ENCODE assay signal across 12 cellular contexts in genomic region chr3:10417849-10418248, GRCh38.
DNase-seq lines count a peak whose midpoint lies in the region; ATAC-seq lines count a peak whose summit lies in the region.
"Had no signal": no experiment of that assay in that cellular context is flagged by ENCODE, and none has a peak within 500 bp of the region (broad histone marks: within the 10 kb centered on the region; RNA-seq: fewer than 3 reads in every experiment).

No MANE protein-coding gene starts in this region.

- peaks cover 6% of the 10 kb centered on the region for H3K4me1 Mint-ChIP-seq in activated naive CD8-positive, alpha-beta T cell treated with anti-CD3 and anti-CD28 coated beads, Interleukin-2, amount 10 ng/mL, durations not matched to agents 7 days and 5 days
- peaks cover 5% of the 10 kb centered on the region for H3K4me1 Mint-ChIP-seq in activated naive CD8-positive, alpha-beta T cell treated with anti-CD3 and anti-CD28 coated beads for 36 hours
- H3K4me1 Mint-ChIP-seq in effector memory CD8-positive, alpha-beta T cell (ENCODE audit: low read depth in 2 of 2), result peaks cover 0 to 6% of the 10 kb centered on the region in 2 donors
- H3K4me1 Mint-ChIP-seq in stimulated activated effector memory CD8-positive, alpha-beta T cell treated with anti-CD3 and anti-CD28 coated beads, Interleukin-12 subunit alpha, Interleukin-12 subunit beta, amount 100 ng/mL, for 72 hours, result peaks cover 6% of the 10 kb centered on the region

- H3K27me3 Mint-ChIP-seq in activated naive CD8-positive, alpha-beta T cell treated with anti-CD3 and anti-CD28 coated beads, Interleukin-2, amount 10 ng/mL, durations not matched to agents 7 days and 5 days, result peaks cover 6% of the 10 kb centered on the region
- peaks cover 5% of the 10 kb centered on the region for H3K27me3 Mint-ChIP-seq in activated naive CD8-positive, alpha-beta T cell treated with anti-CD3 and anti-CD28 coated beads for 36 hours
- peaks cover 0 to 51% of the 10 kb centered on the region in 2 donors for H3K27me3 Mint-ChIP-seq in effector memory CD8-positive, alpha-beta T cell

- no peak for DNase-seq in activated naive CD8-positive, alpha-beta T cell treated with anti-CD3 and anti-CD28 coated beads, Interleukin-2, amount 10 ng/mL, durations not matched to agents 7 days and 5 days
- DNase-seq in activated naive CD8-positive, alpha-beta T cell treated with anti-CD3 and anti-CD28 coated beads for 36 hours, result no peak
- DNase-seq in NCI-H69 (lab: John Stamatoyannopoulos, UW), result peak; percentile 1
- no peak for DNase-seq in effector memory CD8-positive, alpha-beta T cell
- no peak for DNase-seq in stimulated activated effector memory CD8-positive, alpha-beta T cell treated with anti-CD3 and anti-CD28 coated beads, Interleukin-12 subunit alpha, Interleukin-12 subunit beta, amount 100 ng/mL, for 72 hours (ENCODE audit: low spot score in 2 of 2)
- no peak for DNase-seq in OCI-M2 (lab: John Stamatoyannopoulos, UW; ENCODE audit: unreplicated experiment)
- DNase-seq: activated CD4-positive, alpha-beta T cell treated with anti-CD3 and anti-CD28 coated beads, Interleukin-2, amount 50 U/mL, for 1 hour; effector CD4-positive, alpha-beta T cell; NCI-H1105 had no signal

- no peak overlapping the region for H3K27ac Mint-ChIP-seq in activated naive CD8-positive, alpha-beta T cell treated with anti-CD3 and anti-CD28 coated beads, Interleukin-2, amount 10 ng/mL, durations not matched to agents 7 days and 5 days
- H3K27ac Mint-ChIP-seq in activated naive CD8-positive, alpha-beta T cell treated with anti-CD3 and anti-CD28 coated beads for 36 hours, result no peak overlapping the region
- no peak overlapping the region for H3K27ac Mint-ChIP-seq in effector memory CD8-positive, alpha-beta T cell
- peak overlapping the region; percentile 12 for H3K27ac Mint-ChIP-seq in stimulated activated effector memory CD8-positive, alpha-beta T cell treated with anti-CD3 and anti-CD28 coated beads, Interleukin-12 subunit alpha, Interleukin-12 subunit beta, amount 100 ng/mL, for 72 hours

- no peaks in the 10 kb centered on the region for H3K36me3 Mint-ChIP-seq in activated naive CD8-positive, alpha-beta T cell treated with anti-CD3 and anti-CD28 coated beads, Interleukin-2, amount 10 ng/mL, durations not matched to agents 7 days and 5 days
- H3K36me3 Mint-ChIP-seq in activated naive CD8-positive, alpha-beta T cell treated with anti-CD3 and anti-CD28 coated beads for 36 hours, result no peaks in the 10 kb centered on the region
- H3K36me3 Mint-ChIP-seq in effector memory CD8-positive, alpha-beta T cell (ENCODE audit: insufficient read depth), result peaks cover 5% of the 10 kb centered on the region
- no peaks in the 10 kb centered on the region for H3K36me3 Mint-ChIP-seq in stimulated activated effector memory CD8-positive, alpha-beta T cell treated with anti-CD3 and anti-CD28 coated beads, Interleukin-12 subunit alpha, Interleukin-12 subunit beta, amount 100 ng/mL, for 72 hours
- H3K36me3 Mint-ChIP-seq: CD4-positive, alpha-beta memory T cell had no signal

- H3K9me3 Mint-ChIP-seq in activated naive CD8-positive, alpha-beta T cell treated with anti-CD3 and anti-CD28 coated beads, Interleukin-2, amount 10 ng/mL, durations not matched to agents 7 days and 5 days, result no peaks in the 10 kb centered on the region
- no peaks in the 10 kb centered on the region for H3K9me3 Mint-ChIP-seq in activated naive CD8-positive, alpha-beta T cell treated with anti-CD3 and anti-CD28 coated beads for 36 hours
- no peaks in the 10 kb centered on the region for H3K9me3 Mint-ChIP-seq in effector memory CD8-positive, alpha-beta T cell
- no peaks in the 10 kb centered on the region for H3K9me3 Mint-ChIP-seq in stimulated activated effector memory CD8-positive, alpha-beta T cell treated with anti-CD3 and anti-CD28 coated beads, Interleukin-12 subunit alpha, Interleukin-12 subunit beta, amount 100 ng/mL, for 72 hours
- H3K9me3 Mint-ChIP-seq: CD4-positive, alpha-beta memory T cell had no signal

- POLR2A ChIA-PET in activated naive CD8-positive, alpha-beta T cell treated with anti-CD3 and anti-CD28 coated beads, Interleukin-2, amount 10 ng/mL, durations not matched to agents 7 days and 5 days (lab: Charles Lee), result interaction anchor here (0.5 kb wide), 1 partner anchor 62 kb away, joined by 4 read pairs; no protein-coding TSS in a partner anchor

- ATAC-seq in activated naive CD8-positive, alpha-beta T cell treated with anti-CD3 and anti-CD28 coated beads, Interleukin-2, amount 10 ng/mL, durations not matched to agents 7 days and 5 days (ENCODE audit: low read depth), result peak; percentile 45
- peak; percentile 31 for ATAC-seq in effector memory CD8-positive, alpha-beta T cell (replicated peaks)
- ATAC-seq in stimulated activated effector memory CD8-positive, alpha-beta T cell treated with anti-CD3 and anti-CD28 coated beads, Interleukin-12 subunit alpha, Interleukin-12 subunit beta, amount 100 ng/mL, for 72 hours, result no peak
- no peak for ATAC-seq in HG02938 (IDR thresholded peaks at IDR 0.05; ENCODE audit: unreplicated experiment)
- no peak for ATAC-seq in HG03045 (IDR thresholded peaks at IDR 0.05; ENCODE audit: unreplicated experiment)

- H3K4me3 Mint-ChIP-seq in activated naive CD8-positive, alpha-beta T cell treated with anti-CD3 and anti-CD28 coated beads, Interleukin-2, amount 10 ng/mL, durations not matched to agents 7 days and 5 days, result no peak overlapping the region
- no peak overlapping the region for H3K4me3 Mint-ChIP-seq in activated naive CD8-positive, alpha-beta T cell treated with anti-CD3 and anti-CD28 coated beads for 36 hours
- H3K4me3 Mint-ChIP-seq in effector memory CD8-positive, alpha-beta T cell, result no peak overlapping the region
- no peak overlapping the region for H3K4me3 Mint-ChIP-seq in stimulated activated effector memory CD8-positive, alpha-beta T cell treated with anti-CD3 and anti-CD28 coated beads, Interleukin-12 subunit alpha, Interleukin-12 subunit beta, amount 100 ng/mL, for 72 hours
- H3K4me3 Mint-ChIP-seq: CD4-positive, alpha-beta memory T cell had no signal

Comparison
In these comparisons a context has a peak if more than half of its experiments do, and no peak if none do; other contexts are left out.
1. ATAC-seq: peak in activated naive CD8-positive, alpha-beta T cell treated with anti-CD3 and anti-CD28 coated beads, Interleukin-2, amount 10 ng/mL, durations not matched to agents 7 days and 5 days (single experiment) and effector memory CD8-positive, alpha-beta T cell (single experiment); none in stimulated activated effector memory CD8-positive, alpha-beta T cell treated with anti-CD3 and anti-CD28 coated beads, Interleukin-12 subunit alpha, Interleukin-12 subunit beta, amount 100 ng/mL, for 72 hours (single experiment), HG02938 (single experiment) and HG03045 (single experiment).